In genomic region chr12:75329918-75330826, GRCh38 we compare ENCODE assay signal across 8 cellular contexts. TPM values are rescaled to one million over a fixed set of nuclear protein-coding genes. Genes with fewer than 3 reads are reported as not detected.
DNase-seq lines count a peak whose midpoint lies in the region; ATAC-seq and TF ChIP-seq lines count a peak whose summit lies in the region.

Gene CAPS2, minus strand, starts transcription at chr12:75330324. Its CDS starts 3,826 bp downstream, at chr12:75326498.

- DNase-seq in ELF-1 (ENCODE audit: low read depth, low spot score) (peak; percentile 89), GM23338 (ENCODE audit: low spot score) (peak; percentile 90), Karpas-422 (peak; percentile 90), RWPE2 (ENCODE audit: low spot score) (peak; percentile 66), neuronal stem cell (ENCODE audit: low spot score) (peak; percentile 85), suprapubic skin (ENCODE audit: low spot score in 2 of 2) (peak; percentile 83 to 86)
- peak; percentile 34 for DNase-seq in activated gamma-delta T cell treated with anti-CD3 and anti-CD28 coated beads, Interleukin-2, amount 50 U/mL, for 16 hours (ENCODE audit: low read depth)

- ATAC-seq in GM23338: peak; percentile 83
- ATAC-seq in RWPE2 (ENCODE audit: low read depth): peak; percentile 89
- ATAC-seq in gastroesophageal sphincter: peak; percentile 85

- peak within 1 kb of the TSS; percentile 94 for H2BK5ac ChIP-seq in neuronal stem cell (ENCODE audit: low read length)

- no peaks in the 10 kb centered on the region for H3K36me3 ChIP-seq in GM23338 (ENCODE audit: insufficient read depth)
- H3K36me3 ChIP-seq in Karpas-422 (ENCODE audit: insufficient read depth, low read length): no peaks in the 10 kb centered on the region
- H3K36me3 ChIP-seq in RWPE2 (ENCODE audit: low read depth): no peaks in the 10 kb centered on the region
- H3K36me3 ChIP-seq in gastroesophageal sphincter: no peaks in the 10 kb centered on the region
- H3K36me3 ChIP-seq in neuronal stem cell (replicated peaks in 1 of 2; ENCODE audit: control insufficient read depth in 2 of 2, insufficient read depth in 2 of 2, low read length in 2 of 2): no peaks in the 10 kb centered on the region
- H3K36me3 ChIP-seq in suprapubic skin: no peaks in the 10 kb centered on the region

- no peaks in the 10 kb centered on the region for H3K36me3 Mint-ChIP-seq in GM23338 (ENCODE audit: low read depth)

- no peak within 1 kb of the TSS for H3K23ac ChIP-seq in neuronal stem cell (ENCODE audit: low read depth, low read length, poor library complexity)

- TF ChIP-seq CTCF in GM23338 (conservative IDR thresholded peaks at IDR 0.05; ENCODE audit: low read depth in 2 of 2): no peak
- TF ChIP-seq CTCF in RWPE2 (IDR thresholded peaks at IDR 0.05; ENCODE audit: poor library complexity, severe bottlenecking): no peak
- TF ChIP-seq CTCF in gastroesophageal sphincter (IDR thresholded peaks at IDR 0.05): peak in 1 of 4 experiments; percentile 15
- no peak for TF ChIP-seq CTCF in suprapubic skin (IDR thresholded peaks at IDR 0.05)

- H2BK15ac ChIP-seq in neuronal stem cell (ENCODE audit: low read length): no peak within 1 kb of the TSS

- no peak within 1 kb of the TSS for H3K4ac ChIP-seq in neuronal stem cell (ENCODE audit: low read length)

- H3K27ac ChIP-seq in GM23338 (ENCODE audit: low read depth): no peak within 1 kb of the TSS
- H3K27ac ChIP-seq in Karpas-422 (ENCODE audit: low read length): no peak within 1 kb of the TSS
- H3K27ac ChIP-seq in RWPE2 (ENCODE audit: poor library complexity, severe bottlenecking): no peak within 1 kb of the TSS
- H3K27ac ChIP-seq in gastroesophageal sphincter: peak within 1 kb of the TSS in 3 of 4 donors; percentile 55 to 79 (median 65)
- H3K27ac ChIP-seq in neuronal stem cell (replicated peaks; ENCODE audit: low read length): peak within 1 kb of the TSS; percentile 87
- H3K27ac ChIP-seq in suprapubic skin: no peak within 1 kb of the TSS

- no peak within 1 kb of the TSS for H4K91ac ChIP-seq in neuronal stem cell (ENCODE audit: low read depth, low read length, poor library complexity)

- H2BK120ac ChIP-seq in neuronal stem cell (ENCODE audit: low read depth, low read length): no peak within 1 kb of the TSS

- peaks cover 6% of the 10 kb centered on the region for H3K27me3 Mint-ChIP-seq in GM23338 (ENCODE audit: insufficient read depth, low read depth, poor library complexity)

- no peak within 1 kb of the TSS for H3K14ac ChIP-seq in neuronal stem cell (ENCODE audit: low read length)

- H3K4me3 ChIP-seq in GM23338 (peak within 1 kb of the TSS; percentile 59), Karpas-422 (ENCODE audit: low read length) (peak within 1 kb of the TSS; percentile 67), RWPE2 (ENCODE audit: severe bottlenecking) (peak within 1 kb of the TSS; percentile 48), gastroesophageal sphincter (peak within 1 kb of the TSS; percentile 57 to 67), neuronal stem cell (ENCODE audit: low read length in 2 of 2) (peak within 1 kb of the TSS; percentile 41 to 77), suprapubic skin (peak within 1 kb of the TSS; percentile 62)

- H3K79me2 ChIP-seq in GM23338 (replicated peaks; ENCODE audit: insufficient read depth) (no peaks in the 10 kb centered on the region), Karpas-422 (ENCODE audit: low read length) (no peaks in the 10 kb centered on the region)

- H2AFZ ChIP-seq in GM23338: peak within 1 kb of the TSS; percentile 70
- peak within 1 kb of the TSS; percentile 54; the same call in 1 of the 2 replicates for H2AFZ ChIP-seq in Karpas-422 (ENCODE audit: low read length)
- H2AFZ ChIP-seq in neuronal stem cell (ENCODE audit: low read length): peak within 1 kb of the TSS; percentile 85

- TF ChIP-seq EP300 in gastroesophageal sphincter (IDR thresholded peaks at IDR 0.05) (no peak), suprapubic skin (IDR thresholded peaks at IDR 0.05) (no peak)

- peaks cover 5% of the 10 kb centered on the region; the same call in 1 of the 2 replicates for H3K4me1 ChIP-seq in GM23338 (ENCODE audit: insufficient read depth)
- H3K4me1 ChIP-seq in Karpas-422 (ENCODE audit: low read length): peaks cover 18% of the 10 kb centered on the region
- peaks cover 2% of the 10 kb centered on the region for H3K4me1 ChIP-seq in RWPE2 (ENCODE audit: insufficient read depth, poor library complexity, severe bottlenecking)
- H3K4me1 ChIP-seq in gastroesophageal sphincter: peaks cover 0 to 26% (median 3%) of the 10 kb centered on the region in 3 donors
- H3K4me1 ChIP-seq in neuronal stem cell (ENCODE audit: control insufficient read depth in 2 of 2, insufficient read depth in 1 of 2, low read depth in 1 of 2, low read length in 2 of 2): peaks cover 3 to 4% of the 10 kb centered on the region in 2 donors
- peaks cover 20% of the 10 kb centered on the region for H3K4me1 ChIP-seq in suprapubic skin

- H3K27me3 ChIP-seq in GM23338 (ENCODE audit: insufficient read depth): no peaks in the 10 kb centered on the region
- H3K27me3 ChIP-seq in Karpas-422 (ENCODE audit: low read length): no peaks in the 10 kb centered on the region
- H3K27me3 ChIP-seq in RWPE2 (ENCODE audit: insufficient read depth, poor library complexity, severe bottlenecking): no peaks in the 10 kb centered on the region
- no peaks in the 10 kb centered on the region for H3K27me3 ChIP-seq in gastroesophageal sphincter
- H3K27me3 ChIP-seq in neuronal stem cell (ENCODE audit: control insufficient read depth in 3 of 3, insufficient read depth in 3 of 3, low read depth in 1 of 3, low read length in 3 of 3): no peaks in the 10 kb centered on the region
- H3K27me3 ChIP-seq in suprapubic skin: no peaks in the 10 kb centered on the region

- H4K20me1 ChIP-seq in GM23338 (replicated peaks; ENCODE audit: insufficient read depth) (no peaks in the 10 kb centered on the region), Karpas-422 (ENCODE audit: insufficient read depth, low read depth, low read length) (no peaks in the 10 kb centered on the region)

- WGBS in gastroesophageal sphincter (ENCODE audit: low coverage in 1 of 2), 2 donors: 13 to 27% methylated on average over 3 to 6 of the region's 40 CpGs
- no CpG with 5 or more reads among the region's 40 CpGs for WGBS in neuronal stem cell (ENCODE audit: extremely low coverage in 2 of 2, insufficient read length in 2 of 2, insufficient replicate concordance in 1 of 2), 2 donors
- WGBS in suprapubic skin: 4% methylated on average over 26 of the region's 40 CpGs

- H2AK5ac ChIP-seq in neuronal stem cell (ENCODE audit: low read depth, low read length): no peak within 1 kb of the TSS

- H3K9me3 ChIP-seq in Karpas-422 (ENCODE audit: low read length): no peaks in the 10 kb centered on the region
- H3K9me3 ChIP-seq in RWPE2 (ENCODE audit: severe bottlenecking): no peaks in the 10 kb centered on the region
- H3K9me3 ChIP-seq in gastroesophageal sphincter: no peaks in the 10 kb centered on the region
- no peaks in the 10 kb centered on the region for H3K9me3 ChIP-seq in neuronal stem cell (replicated peaks in 1 of 2; ENCODE audit: control insufficient read depth in 2 of 2, insufficient read depth in 1 of 2, low read depth in 1 of 2, low read length in 2 of 2)
- no peaks in the 10 kb centered on the region for H3K9me3 ChIP-seq in suprapubic skin

- peak within 1 kb of the TSS; percentile 91 for H3K18ac ChIP-seq in neuronal stem cell (ENCODE audit: low read length)

- H3K79me1 ChIP-seq in neuronal stem cell (ENCODE audit: low read depth, low read length): no peaks in the 10 kb centered on the region

- peak within 1 kb of the TSS; percentile 91 for H3K27ac Mint-ChIP-seq in GM23338

- H3K9me2 ChIP-seq in GM23338 (ENCODE audit: insufficient read depth) (no peaks in the 10 kb centered on the region), Karpas-422 (replicated peaks; ENCODE audit: insufficient read depth, low read length) (no peaks in the 10 kb centered on the region)

- peak within 1 kb of the TSS; percentile 59 for H3K9ac ChIP-seq in Karpas-422 (ENCODE audit: low read length)
- no peak within 1 kb of the TSS for H3K9ac ChIP-seq in neuronal stem cell (ENCODE audit: low read depth, low read length, poor library complexity)

- peaks cover 18% of the 10 kb centered on the region for H3K4me1 Mint-ChIP-seq in GM23338

- peak within 1 kb of the TSS; percentile 80 for H3K4me2 ChIP-seq in GM23338
- peak within 1 kb of the TSS; percentile 68 for H3K4me2 ChIP-seq in Karpas-422 (ENCODE audit: low read depth, low read length, poor library complexity, severe bottlenecking)
- peak within 1 kb of the TSS; percentile 64 for H3K4me2 ChIP-seq in neuronal stem cell (ENCODE audit: insufficient read depth, low read length, poor library complexity, severe bottlenecking)

- H3K9me3 Mint-ChIP-seq in GM23338: no peaks in the 10 kb centered on the region; the same call in 2 of the 3 replicates

- no peak for TF ChIP-seq POLR2A in gastroesophageal sphincter (IDR thresholded peaks at IDR 0.05)
- TF ChIP-seq POLR2A in suprapubic skin (IDR thresholded peaks at IDR 0.05): no peak

- H3K4me3 Mint-ChIP-seq in GM23338: peak within 1 kb of the TSS; percentile 89

- no peak within 1 kb of the TSS for H2BK12ac ChIP-seq in neuronal stem cell (ENCODE audit: low read length)

- no peaks in the 10 kb centered on the region for H3F3A ChIP-seq in GM23338 (replicated peaks; ENCODE audit: low read depth)

- no peak within 1 kb of the TSS for H4K8ac ChIP-seq in neuronal stem cell (ENCODE audit: low read depth, low read length)

TF ChIP-seq in GM23338, 12 proteins besides CTCF, POLR2A, EP300 and RAD21:
- peak; percentile 61; the same call in 1 of the 2 replicates for TF ChIP-seq CREB1 (CRISPR knock-in tag; IDR thresholded peaks at IDR 0.05; ENCODE audit: low read depth)
- TF ChIP-seq POLR2AphosphoS5 (IDR thresholded peaks at IDR 0.05; ENCODE audit: low read depth): peak; percentile 59
- TF ChIP-seq EZH2 (IDR thresholded peaks at IDR 0.05; ENCODE audit: low read depth, unreplicated experiment): no peak
- TF ChIP-seq STAT1 (IDR thresholded peaks at IDR 0.05; ENCODE audit: unreplicated experiment): no peak
TF ChIP-seq in GM23338: peak in this region for 2.

RNA-seq across cellular contexts. Expression of gene CAPS2, which starts in this region (rescaled TPM):
- 4.1 and 7.4 TPM in 2 replicates for total RNA-seq in GM23338 (2014; rRNA removed; shearing (Covaris generic))
- polyA plus RNA-seq in GM23338 (2016; fragmentation: Nextera tagmentation; extraction: Ambion mirVana): 2.2 and 2.9 TPM in 2 replicates
- total RNA-seq in Karpas-422 (2014; rRNA removed; shearing (Covaris generic); ENCODE audit: low replicate concordance): 34.0 and 50.2 TPM in 2 replicates
- total RNA-seq in gastroesophageal sphincter (10 to 100 TPM in 3 of 4 donors, 1 to 10 TPM in 1; 8.3 to 29.4 (median 11.9) TPM), suprapubic skin (10 to 100 TPM in 2 of 4 donors, 1 to 10 TPM in 2; 2.6 to 19.4 (median 8.4) TPM)
- polyA plus RNA-seq in neuronal stem cell (2013, experiment 1 of 2): 7.2 TPM
- polyA plus RNA-seq in neuronal stem cell (2013, experiment 2 of 2): 7.6 TPM

Comparison
In these comparisons a context has a peak if more than half of its experiments do, and no peak if none do; other contexts are left out.
1. DNase-seq: peak in every context shown above with its lines; median percentile 90 in GM23338; 90 in Karpas-422; 89 in ELF-1; 85 in neuronal stem cell; 84 in suprapubic skin; 66 in RWPE2; 34 in activated gamma-delta T cell treated with anti-CD3 and anti-CD28 coated beads, Interleukin-2, amount 50 U/mL, for 16 hours.
2. H3K27ac ChIP-seq: peak in gastroesophageal sphincter (3 of 4) and neuronal stem cell (single experiment); none in GM23338 (single experiment), Karpas-422 (single experiment), RWPE2 (single experiment) and suprapubic skin (single experiment).
3. Peak in every context shown above with its lines, with median percentiles within 50 percentile points of each other: ATAC-seq, H2AFZ ChIP-seq, H3K4me2 ChIP-seq and H3K4me3 ChIP-seq.